ENCODE assay signal across 31 cellular contexts in genomic region chr1:215137985-215138384, GRCh38.
"Had no signal": no experiment of that assay in that cellular context is flagged by ENCODE, and none has a peak within 500 bp of the region (broad histone marks: within the 10 kb centered on the region; RNA-seq: fewer than 3 reads in every experiment).

No MANE protein-coding gene starts in this region.

- H3K4me3 ChIP-seq: MG63 had no signal

- DNase-seq: Karpas-422, Kasumi-1, MG63, MM.1S, MV-4-11, NCI-H1048, NCI-H1092, NCI-H1092 treated with DMSO at 0.1 percent for 48 hours, NCI-H1105, NCI-H1105 treated with DMSO at 0.1 percent for 48 hours, NCI-H1417, NCI-H1417 treated with DMSO at 0.1 percent for 48 hours, NCI-H1436, NCI-H1436 treated with DMSO at 0.1 percent for 48 hours, NCI-H1694, NCI-H1694 treated with DMSO at 0.1 percent for 48 hours, NCI-H187, NCI-H187 treated with DMSO at 0.1 percent for 48 hours, NCI-H2029, NCI-H2029 treated with DMSO at 0.1 percent for 48 hours, NCI-H2081 treated with DMSO at 0.1 percent for 48 hours, NCI-H2107, NCI-H2171, NCI-H2171 treated with DMSO at 0.1 percent for 48 hours, NCI-H2227 treated with DMSO at 0.1 percent for 48 hours, NCI-H226, NCI-H345, NCI-H446, NCI-H446 treated with DMSO at 0.1 percent for 48 hours, NCI-H510A, NCI-H510A treated with DMSO at 0.1 percent for 48 hours had no signal

- H3K36me3 ChIP-seq: MG63 had no signal

- H3K27me3 ChIP-seq: MG63 had no signal
